Comparison of ENCODE assay signal across 8 cellular contexts in the genomic region with DNA sequence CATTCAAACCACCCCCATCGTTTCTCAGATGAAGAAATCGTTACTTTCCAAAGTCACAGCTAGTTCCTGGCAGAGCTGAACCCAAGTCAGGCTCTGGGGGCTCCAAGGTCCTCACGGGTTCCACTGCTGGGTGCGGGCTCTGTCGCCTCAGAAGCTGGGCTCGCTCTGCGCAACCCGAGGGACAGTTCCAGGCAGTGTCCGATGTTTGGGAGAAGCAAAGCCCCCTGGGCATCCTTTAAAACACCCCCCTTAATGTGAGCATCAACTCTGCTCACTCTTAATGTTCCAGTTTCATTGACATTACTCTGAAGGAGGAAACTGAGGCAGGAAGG. TPM values are rescaled to one million over a fixed set of nuclear protein-coding genes. Genes with fewer than 3 reads are reported as not detected.
DNase-seq lines count a peak whose midpoint lies in the region; ATAC-seq and TF ChIP-seq lines count a peak whose summit lies in the region.

No MANE protein-coding gene starts in this region.

- no peak for TF ChIP-seq CTCF in CD8-positive, alpha-beta T cell (IDR thresholded peaks at IDR 0.05)
- TF ChIP-seq CTCF in progenitor cell of endocrine pancreas (IDR thresholded peaks at IDR 0.05; ENCODE audit: unreplicated experiment): no peak

- no peaks in the 10 kb centered on the region for H3K27me3 ChIP-seq in CD8-positive, alpha-beta T cell (ENCODE audit: insufficient read depth, low read length)
- no peaks in the 10 kb centered on the region for H3K27me3 ChIP-seq in right cardiac atrium (ENCODE audit: control insufficient read depth, insufficient read depth)

- peaks cover 11% of the 10 kb centered on the region for H3K4me1 Mint-ChIP-seq in CD8-positive, alpha-beta T cell (ENCODE audit: low read depth)
- peaks cover 14% of the 10 kb centered on the region for H3K4me1 Mint-ChIP-seq in activated naive CD8-positive, alpha-beta T cell (ENCODE audit: low read depth)
- peaks cover 25% of the 10 kb centered on the region for H3K4me1 Mint-ChIP-seq in progenitor cell of endocrine pancreas (ENCODE audit: low read depth)

- intact Hi-C loops in CD8-positive, alpha-beta T cell (cut with DNase I, micrococcal nuclease): no loop called here
- intact Hi-C loops in right cardiac atrium (cut with DNase I): loop anchor here in 1 of 4 donors (10.0 kb wide), 1 partner anchor 108 kb away; no protein-coding TSS in a partner anchor

- no peaks in the 10 kb centered on the region for H3K36me3 ChIP-seq in CD8-positive, alpha-beta T cell (ENCODE audit: insufficient read depth, low read length)

- H3K27ac ChIP-seq in CD8-positive, alpha-beta T cell (ENCODE audit: low read depth, low read length): no peak overlapping the region
- no peak overlapping the region for H3K27ac ChIP-seq in right cardiac atrium (ENCODE audit: low read length)

- H3K27ac Mint-ChIP-seq in CD8-positive, alpha-beta T cell: peak overlapping the region; percentile 50
- H3K27ac Mint-ChIP-seq in activated naive CD8-positive, alpha-beta T cell: no peak overlapping the region
- H3K27ac Mint-ChIP-seq in progenitor cell of endocrine pancreas: no peak overlapping the region

- peaks cover 10% of the 10 kb centered on the region for H3K4me1 ChIP-seq in CD8-positive, alpha-beta T cell (ENCODE audit: insufficient read depth, low read length)
- H3K4me1 ChIP-seq in right cardiac atrium (ENCODE audit: control insufficient read depth, insufficient read depth, low read length): peaks cover 3% of the 10 kb centered on the region

- H3K9me3 ChIP-seq in CD8-positive, alpha-beta T cell (ENCODE audit: low read length): no peaks in the 10 kb centered on the region
- H3K9me3 ChIP-seq in right cardiac atrium (ENCODE audit: control insufficient read depth, low read length): no peaks in the 10 kb centered on the region

- H3K4me3 ChIP-seq in CD8-positive, alpha-beta T cell (ENCODE audit: low read depth, low read length): no peak overlapping the region
- no peak overlapping the region for H3K4me3 ChIP-seq in right cardiac atrium (ENCODE audit: low read length)

- POLR2A ChIA-PET in CD8-positive, alpha-beta T cell (lab: Charles Lee): interaction anchor here (0.6 kb wide), 1 partner anchor 1945 kb away, joined by 3 read pairs; no protein-coding TSS in a partner anchor

- no peak for DNase-seq in CD8-positive, alpha-beta T cell
- DNase-seq in right cardiac atrium (no peak), progenitor cell of endocrine pancreas (ENCODE audit: low spot score, unreplicated experiment) (no peak), amygdala (lab: John Stamatoyannopoulos, UW) (no peak), DMS114 treated with DMSO at 0.1 percent for 48 hours (lab: John Stamatoyannopoulos, UW; ENCODE audit: unreplicated experiment) (no peak)

- WGBS in right cardiac atrium: 60% methylated on average over 9 of the region's 9 CpGs

- ATAC-seq in CD8-positive, alpha-beta T cell: no peak
- peak; percentile 30 to 52 for ATAC-seq in right cardiac atrium
- ATAC-seq in HG02973 (IDR thresholded peaks at IDR 0.05; ENCODE audit: unreplicated experiment): no peak
- no peak for ATAC-seq in HG02885 (IDR thresholded peaks at IDR 0.05; ENCODE audit: poor library complexity, unreplicated experiment)

- H3K9me3 Mint-ChIP-seq in CD8-positive, alpha-beta T cell: no peaks in the 10 kb centered on the region
- no peaks in the 10 kb centered on the region for H3K9me3 Mint-ChIP-seq in activated naive CD8-positive, alpha-beta T cell (ENCODE audit: low read depth)
- no peaks in the 10 kb centered on the region for H3K9me3 Mint-ChIP-seq in progenitor cell of endocrine pancreas (ENCODE audit: low read depth)

- H3K27me3 Mint-ChIP-seq in CD8-positive, alpha-beta T cell (ENCODE audit: low read depth): peaks cover 10% of the 10 kb centered on the region
- peaks cover 2% of the 10 kb centered on the region for H3K27me3 Mint-ChIP-seq in activated naive CD8-positive, alpha-beta T cell
- peaks cover 36% of the 10 kb centered on the region for H3K27me3 Mint-ChIP-seq in progenitor cell of endocrine pancreas

- H3K36me3 Mint-ChIP-seq in CD8-positive, alpha-beta T cell: no peaks in the 10 kb centered on the region
- H3K36me3 Mint-ChIP-seq in activated naive CD8-positive, alpha-beta T cell: no peaks in the 10 kb centered on the region
- H3K36me3 Mint-ChIP-seq in progenitor cell of endocrine pancreas (ENCODE audit: insufficient read depth): no peaks in the 10 kb centered on the region

- CTCF ChIA-PET in CD8-positive, alpha-beta T cell (lab: Charles Lee): no interaction called here

- H3K4me3 Mint-ChIP-seq in CD8-positive, alpha-beta T cell: peak overlapping the region; percentile 86
- peak overlapping the region; percentile 87 for H3K4me3 Mint-ChIP-seq in activated naive CD8-positive, alpha-beta T cell
- peak overlapping the region; percentile 72 for H3K4me3 Mint-ChIP-seq in progenitor cell of endocrine pancreas (ENCODE audit: low read depth)

RNA-seq across cellular contexts. Expression of gene AOX1, which starts 0.8 kb away (rescaled TPM):
- total RNA-seq in CD8-positive, alpha-beta T cell: not detected
- total RNA-seq in right cardiac atrium: 10 to 100 TPM in 3 of 4 donors, 1 to 10 TPM in 1; 8.5 to 36.0 (median 18.6) TPM
- polyA plus RNA-seq in right cardiac atrium: 7.2 TPM
- 4.1 and 5.5 TPM in 2 replicates for total RNA-seq in progenitor cell of endocrine pancreas

Comparison
In these comparisons a context has a peak if more than half of its experiments do, and no peak if none do; other contexts are left out.
1. ATAC-seq: peak in right cardiac atrium (2 of 2); none in CD8-positive, alpha-beta T cell (single experiment), HG02973 (single experiment) and HG02885 (single experiment).
2. Peak in every context shown above with its lines, with median percentiles within 50 percentile points of each other: H3K4me3 Mint-ChIP-seq.